In the genomic region with DNA sequence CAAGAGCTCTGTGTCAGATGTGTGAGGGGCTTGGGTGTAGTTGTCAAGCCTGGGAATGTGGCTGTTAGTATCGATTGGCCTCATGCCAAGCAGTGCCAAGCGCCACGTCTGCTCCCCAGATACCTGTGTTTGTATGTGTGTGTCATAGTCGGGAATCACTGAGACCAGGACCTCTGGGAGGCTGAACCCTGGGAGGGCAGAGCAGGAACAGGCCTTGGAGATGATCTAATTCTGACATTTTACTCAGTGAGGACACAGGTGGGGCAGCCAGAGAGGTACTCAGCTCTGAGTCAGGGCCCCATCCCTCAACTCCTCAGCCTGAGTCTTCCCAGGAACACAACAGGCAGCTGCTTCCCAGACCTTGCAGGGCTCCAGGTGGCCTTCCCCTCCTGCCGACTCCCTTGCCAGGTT, we compare ENCODE assay signal across 13 cellular contexts. TPM values are rescaled to one million over a fixed set of nuclear protein-coding genes. Genes with fewer than 3 reads are reported as not detected.
DNase-seq lines count a peak whose midpoint lies in the region; ATAC-seq, FAIRE-seq and TF ChIP-seq lines count a peak whose summit lies in the region.
"Had no signal": no experiment of that assay in that cellular context is flagged by ENCODE, and none has a peak within 500 bp of the region (broad histone marks: within the 10 kb centered on the region; RNA-seq: fewer than 3 reads in every experiment).

No MANE protein-coding gene starts in this region.

- intact Hi-C loops in pancreas (cut with DNase I), result no loop called here

- DNase-seq in H54 (ENCODE audit: insufficient read length, low spot score) (no peak), NCI-H2171 treated with DMSO at 0.1 percent for 48 hours (lab: John Stamatoyannopoulos, UW) (peak; percentile 90), epithelial cell of proximal tubule (ENCODE audit: low read depth) (peak; percentile 90), pancreas (peak in 4 of 6 donors; percentile 36 to 68 (median 50)), GF-D8 (lab: John Stamatoyannopoulos, UW) (no peak), H7 (no peak), neuronal stem cell (ENCODE audit: low spot score) (no peak)
- DNase-seq: activated CD4-positive, alpha-beta T cell treated with anti-CD3 and anti-CD28 coated beads, Interleukin-2, amount 50 U/mL, for 4 hours; amygdala; effector CD8-positive, alpha-beta T cell; hypothalamus had no signal

- no peak overlapping the region for H2BK12ac ChIP-seq in neuronal stem cell (ENCODE audit: low read length)

- ATAC-seq in pancreas, result peak; percentile 42 to 64 (median 48)

- H3K4ac ChIP-seq in neuronal stem cell (ENCODE audit: low read length), result no peak overlapping the region

- WGBS in pancreas, 2 donors, result 18 to 36% methylated on average over 5 of the region's 5 CpGs
- WGBS in neuronal stem cell (ENCODE audit: extremely low coverage in 2 of 2, insufficient read length in 2 of 2, insufficient replicate concordance in 1 of 2), 2 donors, result no CpG with 5 or more reads among the region's 5 CpGs

- no peaks in the 10 kb centered on the region for H3K27me3 ChIP-seq in pancreas
- H3K27me3 ChIP-seq in H7 (ENCODE audit: control insufficient read depth, insufficient read depth, low read length), result no peaks in the 10 kb centered on the region
- no peaks in the 10 kb centered on the region for H3K27me3 ChIP-seq in neuronal stem cell (ENCODE audit: control insufficient read depth in 3 of 3, insufficient read depth in 3 of 3, low read depth in 1 of 3, low read length in 3 of 3)
- H3K27me3 ChIP-seq: vagina had no signal

- H2BK15ac ChIP-seq in neuronal stem cell (ENCODE audit: low read length), result no peak overlapping the region

- TF ChIP-seq CTCF in epithelial cell of proximal tubule (conservative IDR thresholded peaks at IDR 0.05; ENCODE audit: low read depth, low read length) (no peak), pancreas (IDR thresholded peaks at IDR 0.05) (no peak)

- H2AFZ ChIP-seq in neuronal stem cell (ENCODE audit: low read length), result no peak overlapping the region

- FAIRE-seq in H54 (lab: Jason Lieb, UNC) (peak; percentile 6), pancreas (lab: Jason Lieb, UNC) (no peak)
- FAIRE-seq: GM18507 had no signal

- H3K4me1 ChIP-seq in pancreas (peaks cover 18 to 28% (median 21%) of the 10 kb centered on the region in 3 donors), neuronal stem cell (ENCODE audit: control insufficient read depth in 2 of 2, insufficient read depth in 1 of 2, low read depth in 1 of 2, low read length in 2 of 2) (peaks cover 0 to 8% of the 10 kb centered on the region in 2 donors)

- no peak overlapping the region for H3K9ac ChIP-seq in neuronal stem cell (ENCODE audit: low read depth, low read length, poor library complexity)

- H4K8ac ChIP-seq in neuronal stem cell (ENCODE audit: low read depth, low read length), result no peak overlapping the region

- no peak overlapping the region for H3K14ac ChIP-seq in neuronal stem cell (ENCODE audit: low read length)

- TF ChIP-seq POLR2A in H54 (IDR thresholded peaks at IDR 0.05; ENCODE audit: low read depth, low read length), result no peak

- no peak overlapping the region for H3K4me3 ChIP-seq in epithelial cell of proximal tubule (ENCODE audit: low read depth, low read length)
- no peak overlapping the region for H3K4me3 ChIP-seq in pancreas
- no peak overlapping the region for H3K4me3 ChIP-seq in H7 (ENCODE audit: insufficient read depth, low read depth, low read length)
- no peak overlapping the region for H3K4me3 ChIP-seq in neuronal stem cell (ENCODE audit: low read length in 2 of 2)
- H3K4me3 ChIP-seq: vagina had no signal

- H3K9me3 ChIP-seq in pancreas (no peaks in the 10 kb centered on the region), neuronal stem cell (replicated peaks in 1 of 2; ENCODE audit: control insufficient read depth in 2 of 2, insufficient read depth in 1 of 2, low read depth in 1 of 2, low read length in 2 of 2) (peaks cover 0 to 5% of the 10 kb centered on the region in 2 donors)
- H3K9me3 ChIP-seq: vagina had no signal

- H3K27ac ChIP-seq in pancreas (peak overlapping the region in 2 of 4 donors; percentile 46 to 57), neuronal stem cell (replicated peaks; ENCODE audit: low read length) (no peak overlapping the region)
- H3K27ac ChIP-seq: vagina had no signal

- H3K23ac ChIP-seq in neuronal stem cell (ENCODE audit: low read depth, low read length, poor library complexity), result no peak overlapping the region

- H2AK5ac ChIP-seq in neuronal stem cell (ENCODE audit: low read depth, low read length), result no peak overlapping the region

- H3K36me3 ChIP-seq in pancreas, result no peaks in the 10 kb centered on the region
- no peaks in the 10 kb centered on the region for H3K36me3 ChIP-seq in H7 (replicated peaks; ENCODE audit: control insufficient read depth, insufficient read depth, low read length)
- no peaks in the 10 kb centered on the region for H3K36me3 ChIP-seq in neuronal stem cell (replicated peaks in 1 of 2; ENCODE audit: control insufficient read depth in 2 of 2, insufficient read depth in 2 of 2, low read length in 2 of 2)
- H3K36me3 ChIP-seq: vagina had no signal

- H3K18ac ChIP-seq in neuronal stem cell (ENCODE audit: low read length), result no peak overlapping the region

- no peak overlapping the region for H2BK5ac ChIP-seq in neuronal stem cell (ENCODE audit: low read length)

- no peak overlapping the region for H2BK120ac ChIP-seq in neuronal stem cell (ENCODE audit: low read depth, low read length)

- H3K4me2 ChIP-seq in neuronal stem cell (ENCODE audit: insufficient read depth, low read length, poor library complexity, severe bottlenecking), result no peak overlapping the region

- H3K79me1 ChIP-seq in neuronal stem cell (ENCODE audit: low read depth, low read length), result no peaks in the 10 kb centered on the region

- H4K91ac ChIP-seq in neuronal stem cell (ENCODE audit: low read depth, low read length, poor library complexity), result no peak overlapping the region

RNA-seq across cellular contexts. Expression of a gene that starts 51.2 kb away (rescaled TPM):
- 7.5 and 14.9 TPM in 2 replicates for total RNA-seq in epithelial cell of proximal tubule
- total RNA-seq in pancreas, result 1 to 10 TPM; 2.0 to 4.0 (median 2.7) TPM
- polyA plus RNA-seq in pancreas, result 1 to 10 TPM; 1.7 to 2.1 TPM
- total RNA-seq in H7 (2014; rRNA removed; shearing (Covaris generic)), result 18.7 and 22.8 TPM in 2 replicates
- 8.9 TPM for polyA plus RNA-seq in neuronal stem cell (2013, experiment 1 of 2)
- 8.3 TPM for polyA plus RNA-seq in neuronal stem cell (2013, experiment 2 of 2)

RNA-seq across cellular contexts. Expression of a gene that starts 58.5 kb away (rescaled TPM):
- total RNA-seq in epithelial cell of proximal tubule, result 8.2 and 10.8 TPM in 2 replicates
- total RNA-seq in pancreas, result 10 to 100 TPM in 2 of 6 donors, 1 to 10 TPM in 4; 4.4 to 12.3 (median 6.0) TPM
- 10 to 100 TPM; 10.3 to 14.1 TPM for polyA plus RNA-seq in pancreas
- 1.9 and 3.2 TPM in 2 replicates for total RNA-seq in H7 (2014; rRNA removed; shearing (Covaris generic))
- polyA plus RNA-seq in neuronal stem cell (2013, experiment 1 of 2), result 14.9 TPM
- 15.0 TPM for polyA plus RNA-seq in neuronal stem cell (2013, experiment 2 of 2)

Comparison
In these comparisons a context has a peak if more than half of its experiments do, and no peak if none do; other contexts are left out.
1. DNase-seq: peak in NCI-H2171 treated with DMSO at 0.1 percent for 48 hours (single experiment), epithelial cell of proximal tubule (single experiment) and pancreas (4 of 6); none in H54 (single experiment), GF-D8 (single experiment), H7 (single experiment) and neuronal stem cell (single experiment).